18 cellular contexts compared by ENCODE assay signal in genomic region chr12:50197297-50197727, GRCh38. TPM values are rescaled to one million over a fixed set of nuclear protein-coding genes. Genes with fewer than 3 reads are reported as not detected.
DNase-seq lines count a peak whose midpoint lies in the region; TF ChIP-seq lines count a peak whose summit lies in the region.
"Had no signal": no experiment of that assay in that cellular context is flagged by ENCODE, and none has a peak within 500 bp of the region (broad histone marks: within the 10 kb centered on the region; RNA-seq: fewer than 3 reads in every experiment).

No MANE protein-coding gene starts in this region.

- H3K36me3 ChIP-seq in PC-9 (ENCODE audit: low read depth), result peaks cover 21% of the 10 kb centered on the region
- peaks cover 14 to 91% of the 10 kb centered on the region in 2 experiments for H3K36me3 ChIP-seq in mesenchymal stem cell (ENCODE audit: control insufficient read depth in 1 of 2, insufficient read depth in 2 of 2, low read depth in 1 of 2, low read length in 2 of 2)
- no peaks in the 10 kb centered on the region for H3K36me3 ChIP-seq in breast epithelium

- no peak overlapping the region for H3K23ac ChIP-seq in mesenchymal stem cell (ENCODE audit: low read length in 2 of 2)

- H3K4me2 ChIP-seq in PC-9 (no peak overlapping the region), mesenchymal stem cell (ENCODE audit: low read length, poor library complexity, severe bottlenecking) (no peak overlapping the region)

- no peak overlapping the region for H3K18ac ChIP-seq in mesenchymal stem cell (ENCODE audit: low read depth in 1 of 2, low read length in 2 of 2)

- no peak overlapping the region for H3K14ac ChIP-seq in mesenchymal stem cell (ENCODE audit: low read length in 2 of 2)

- no peak for TF ChIP-seq CTCF in PC-9 (conservative IDR thresholded peaks at IDR 0.05)
- TF ChIP-seq CTCF in breast epithelium (IDR thresholded peaks at IDR 0.05), result no peak

- H4K20me1 ChIP-seq in PC-9 (ENCODE audit: insufficient read depth), result no peaks in the 10 kb centered on the region

- H2BK120ac ChIP-seq in mesenchymal stem cell (ENCODE audit: low read depth, low read length), result no peak overlapping the region

- CTCF ChIA-PET in PC-9 (lab: Charles Lee), result interaction anchor here (0.6 to 0.7 kb wide), 2 partner anchors 57 to 348 kb away, joined by 3 to 6 read pairs; no protein-coding TSS in a partner anchor

- no peak overlapping the region for H4K8ac ChIP-seq in mesenchymal stem cell (ENCODE audit: low read length)

- no peak overlapping the region for H4K91ac ChIP-seq in mesenchymal stem cell (ENCODE audit: low read length)

- intact Hi-C loops in PC-9 (cut with micrococcal nuclease; ENCODE audit: unreplicated experiment) (no loop called here), breast epithelium (cut with DNase I; ENCODE audit: low total_unique reads) (no loop called here)

- H3K9me2 ChIP-seq in PC-9 (ENCODE audit: insufficient read depth), result no peaks in the 10 kb centered on the region

- no peak overlapping the region for H2BK12ac ChIP-seq in mesenchymal stem cell (ENCODE audit: low read length in 2 of 2)

- DNase-seq in DMS79 treated with DMSO at 0.1 percent for 48 hours (lab: John Stamatoyannopoulos, UW) (peak; percentile 29), NCI-H1092 treated with DMSO at 0.1 percent for 48 hours (lab: John Stamatoyannopoulos, UW) (peak; percentile 60), PC-9 (no peak), mesenchymal stem cell (no peak), breast epithelium (ENCODE audit: low spot score in 2 of 2) (no peak), NCI-H748 (lab: John Stamatoyannopoulos, UW; ENCODE audit: unreplicated experiment) (no peak)
- DNase-seq in stimulated activated CD4-positive, alpha-beta T cell treated with anti-CD3 and anti-CD28 coated beads, Interleukin-15, amount 100 ng/mL, for 24 hours, result no peak
- no peak for DNase-seq in stimulated activated CD4-positive, alpha-beta T cell treated with anti-CD3 and anti-CD28 coated beads, Interleukin-4, amount 100 ng/mL, for 4 hours
- DNase-seq: activated gamma-delta T cell treated with Interleukin-2 at 50 U/mL for 16 hours; Caco-2; esophagus squamous epithelium; H9; kidney glomerular epithelial cell; right lobe of liver; stimulated activated CD4-positive, alpha-beta T cell treated with anti-CD3 and anti-CD28 coated beads, Interleukin-4, amount 100 ng/mL, for 1 hour; stimulated activated CD8-positive, alpha-beta memory T cell treated with anti-CD3 and anti-CD28 coated beads, Interleukin-4, amount 100 ng/mL, for 48 hours; T-helper 2 cell had no signal

- H3K27me3 ChIP-seq in PC-9 (ENCODE audit: insufficient read depth, low read depth) (no peaks in the 10 kb centered on the region), mesenchymal stem cell (ENCODE audit: control insufficient read depth in 1 of 2, insufficient read depth in 1 of 2, low read length in 2 of 2) (no peaks in the 10 kb centered on the region), breast epithelium (no peaks in the 10 kb centered on the region)
- H3K27me3 ChIP-seq: ascending aorta, esophagus squamous epithelium, right lobe of liver had no signal

- peaks cover 33% of the 10 kb centered on the region for H3K4me1 ChIP-seq in PC-9 (replicated peaks; ENCODE audit: insufficient read depth)
- peaks cover 3% of the 10 kb centered on the region for H3K4me1 ChIP-seq in mesenchymal stem cell (ENCODE audit: control insufficient read depth, insufficient read depth, low read depth, low read length)
- no peaks in the 10 kb centered on the region for H3K4me1 ChIP-seq in breast epithelium
- H3K4me1 ChIP-seq: right lobe of liver had no signal

- peaks cover 2% of the 10 kb centered on the region for H3K79me1 ChIP-seq in mesenchymal stem cell (replicated peaks; ENCODE audit: low read length, poor library complexity, severe bottlenecking)

- no peak overlapping the region for H3K4ac ChIP-seq in mesenchymal stem cell (ENCODE audit: low read depth in 1 of 2, low read length in 2 of 2)

- H3K27ac ChIP-seq in PC-9, result peak overlapping the region; percentile 32; the same call in 1 of the 2 replicates
- H3K27ac ChIP-seq in mesenchymal stem cell (ENCODE audit: low read length, poor library complexity, severe bottlenecking), result no peak overlapping the region
- H3K27ac ChIP-seq in breast epithelium, result no peak overlapping the region
- H3K27ac ChIP-seq: ascending aorta, esophagus squamous epithelium, right lobe of liver had no signal

- no peak overlapping the region for H2AFZ ChIP-seq in PC-9
- no peak overlapping the region for H2AFZ ChIP-seq in mesenchymal stem cell (ENCODE audit: low read depth, low read length)

- TF ChIP-seq POLR2A in breast epithelium (IDR thresholded peaks at IDR 0.05), result no peak

- no peak overlapping the region for H2AK5ac ChIP-seq in mesenchymal stem cell (ENCODE audit: low read length, severe bottlenecking)

- BruUV-seq in PC-9 (replicated peaks; lab: Mats Ljungman, UMichigan), result no TSS peak

- H3K79me2 ChIP-seq in PC-9 (ENCODE audit: low read depth), result peaks cover 3% of the 10 kb centered on the region; the same call in 1 of the 2 replicates

- H3K9ac ChIP-seq in mesenchymal stem cell (ENCODE audit: low read length), result peak overlapping the region; percentile 17

- peaks cover 47% of the 10 kb centered on the region for H3F3A ChIP-seq in PC-9 (ENCODE audit: insufficient read depth, low read depth)

- WGBS in mesenchymal stem cell, result 94% methylated on average over 3 of the region's 5 CpGs

- no peak overlapping the region for H2BK15ac ChIP-seq in mesenchymal stem cell (ENCODE audit: low read depth, poor library complexity, severe bottlenecking)

- no peak overlapping the region for H2BK5ac ChIP-seq in mesenchymal stem cell (ENCODE audit: low read depth, low read length, poor library complexity, severe bottlenecking)

- no peak overlapping the region for H3K4me3 ChIP-seq in PC-9
- H3K4me3 ChIP-seq in mesenchymal stem cell (ENCODE audit: insufficient read depth in 1 of 2, low read depth in 1 of 2, low read length in 2 of 2), result no peak overlapping the region
- no peak overlapping the region for H3K4me3 ChIP-seq in breast epithelium
- H3K4me3 ChIP-seq: ascending aorta, esophagus squamous epithelium, right lobe of liver had no signal

- POLR2A ChIA-PET in PC-9 (lab: Charles Lee; ENCODE audit: unreplicated experiment), result no interaction called here

- H3K9me3 ChIP-seq in PC-9 (ENCODE audit: insufficient read depth, low read depth), result no peaks in the 10 kb centered on the region
- no peaks in the 10 kb centered on the region for H3K9me3 ChIP-seq in mesenchymal stem cell (ENCODE audit: control insufficient read depth, low read length)
- H3K9me3 ChIP-seq in breast epithelium, result no peaks in the 10 kb centered on the region
- H3K9me3 ChIP-seq: ascending aorta, Caco-2, esophagus squamous epithelium, right lobe of liver had no signal

RNA-seq across cellular contexts. Expression of gene CERS5, which starts 30.1 kb away (rescaled TPM):
- total RNA-seq in PC-9 (2021) (33.0 and 41.7 TPM in 2 replicates), breast epithelium (10 to 100 TPM; 25.0 to 40.1 (median 32.4) TPM)
- 41.5 TPM for polyA plus RNA-seq in mesenchymal stem cell (2013, experiment 1 of 2)
- 44.3 TPM for polyA plus RNA-seq in mesenchymal stem cell (2013, experiment 2 of 2)

Comparison
In these comparisons a context has a peak if more than half of its experiments do, and no peak if none do; other contexts are left out.
1. DNase-seq: peak in DMS79 treated with DMSO at 0.1 percent for 48 hours (single experiment) and NCI-H1092 treated with DMSO at 0.1 percent for 48 hours (single experiment); none in PC-9 (0 of 2), mesenchymal stem cell (single experiment), stimulated activated CD4-positive, alpha-beta T cell treated with anti-CD3 and anti-CD28 coated beads, Interleukin-15, amount 100 ng/mL, for 24 hours (single experiment), breast epithelium (0 of 2), NCI-H748 (single experiment) and stimulated activated CD4-positive, alpha-beta T cell treated with anti-CD3 and anti-CD28 coated beads, Interleukin-4, amount 100 ng/mL, for 4 hours (0 of 2).